In genomic region chr5:107783551-107783950, GRCh38 we compare ENCODE assay signal across 1 cellular context.
TF ChIP-seq lines count a peak whose summit lies in the region.

No MANE protein-coding gene starts in this region.

TF ChIP-seq in K562, 482 proteins besides CTCF, POLR2A, EP300 and RAD21 (continued from another document):
- no peak for TF ChIP-seq ZBTB5 (IDR thresholded peaks at IDR 0.05)
- no peak for TF ChIP-seq NR2F6 (CRISPR knock-in tag; IDR thresholded peaks at IDR 0.05)
- no peak for TF ChIP-seq CEBPG (CRISPR knock-in tag; IDR thresholded peaks at IDR 0.05)
- no peak for TF ChIP-seq CEBPG (tag; conservative IDR thresholded peaks at IDR 0.05 in 1 of 2, IDR thresholded peaks at IDR 0.05 in 1 of 2)
- no peak for TF ChIP-seq TAF1 (IDR thresholded peaks at IDR 0.05; ENCODE audit: control insufficient read depth, extremely low read depth, insufficient read depth, low read length, severe bottlenecking)
- TF ChIP-seq DMBX1 (CRISPR knock-in tag; IDR thresholded peaks at IDR 0.05; ENCODE audit: borderline replicate concordance): no peak
- peak; percentile 53; the same call in 1 of the 2 replicates for TF ChIP-seq MAFG (tag; conservative IDR thresholded peaks at IDR 0.05)
- no peak for TF ChIP-seq NBN (IDR thresholded peaks at IDR 0.05; ENCODE audit: low read depth)
- 0 out of 2 replicates have a peak, but pooled peaks have one; percentile 50 for TF ChIP-seq NFE2L1 (tag; IDR thresholded peaks at IDR 0.05; ENCODE audit: borderline replicate concordance, low read depth)
- no peak for TF ChIP-seq ZNF23 (CRISPR knock-in tag; IDR thresholded peaks at IDR 0.05)
